Comparison of ENCODE assay signal across 23 cellular contexts in genomic region chr19:45217957-45218334, GRCh38. TPM values are rescaled to one million over a fixed set of nuclear protein-coding genes. Genes with fewer than 3 reads are reported as not detected.
"Had no signal": no experiment of that assay in that cellular context is flagged by ENCODE, and none has a peak within 500 bp of the region (broad histone marks: within the 10 kb centered on the region; RNA-seq: fewer than 3 reads in every experiment).

No MANE protein-coding gene starts in this region.

- H3K36me3 ChIP-seq: brain microvascular endothelial cell, sigmoid colon, spleen had no signal

- H3K9me3 Mint-ChIP-seq: activated T-cell treated with anti-CD3 and anti-CD28 coated beads, Interleukin-2, amount 50 U/mL, for 72 hours; naive thymus-derived CD8-positive, alpha-beta T cell; stimulated activated memory B cell treated with anti-CD40 and anti-IgM and Interleukin-4, amounts not matched to agents 10 μg/mL and 1 μg/mL and 100 μg/mL, for 72 hours; type B pancreatic cell had no signal

- H3K4me3 Mint-ChIP-seq: activated T-cell treated with anti-CD3 and anti-CD28 coated beads, Interleukin-2, amount 50 U/mL, for 72 hours; naive thymus-derived CD8-positive, alpha-beta T cell; stimulated activated memory B cell treated with anti-CD40 and anti-IgM and Interleukin-4, amounts not matched to agents 10 μg/mL and 1 μg/mL and 100 μg/mL, for 72 hours; T-helper 17 cell; type B pancreatic cell had no signal

- H3K27ac ChIP-seq: brain microvascular endothelial cell, dorsolateral prefrontal cortex, foreskin keratinocyte, sigmoid colon, VCaP had no signal

- H3K36me3 Mint-ChIP-seq: naive thymus-derived CD8-positive, alpha-beta T cell; stimulated activated memory B cell treated with anti-CD40 and anti-IgM and Interleukin-4, amounts not matched to agents 10 μg/mL and 1 μg/mL and 100 μg/mL, for 72 hours; type B pancreatic cell had no signal

- DNase-seq: activated CD4-positive, alpha-beta T cell treated with anti-CD3 and anti-CD28 coated beads for 1 hour; activated CD8-positive, alpha-beta memory T cell treated with anti-CD3 and anti-CD28 coated beads for 24 hours; activated effector memory CD4-positive, alpha-beta T cell treated with anti-CD3 and anti-CD28 coated beads, Interleukin-2, amount 50 U/mL, for 16 hours; activated naive CD4-positive, alpha-beta T cell treated with anti-CD3 and anti-CD28 coated beads, Interleukin-2, amount 50 U/mL, for 16 hours; activated T-cell treated with anti-CD3 and anti-CD28 coated beads, Interleukin-2, amount 50 U/mL, for 72 hours; brain microvascular endothelial cell; central memory CD4-positive, alpha-beta T cell; dorsolateral prefrontal cortex; foreskin keratinocyte; hippocampal formation; mesendoderm; naive thymus-derived CD8-positive, alpha-beta T cell; sigmoid colon; spleen; stimulated activated CD4-positive, alpha-beta T cell treated with anti-CD3 and anti-CD28 coated beads, Interleukin-4, amount 100 ng/mL, for 4 hours; T-helper 17 cell; testis had no signal

- H3K4me1 ChIP-seq: foreskin keratinocyte had no signal

- H3K27ac Mint-ChIP-seq: activated T-cell treated with anti-CD3 and anti-CD28 coated beads, Interleukin-2, amount 50 U/mL, for 72 hours; naive thymus-derived CD8-positive, alpha-beta T cell; stimulated activated memory B cell treated with anti-CD40 and anti-IgM and Interleukin-4, amounts not matched to agents 10 μg/mL and 1 μg/mL and 100 μg/mL, for 72 hours; T-helper 17 cell; type B pancreatic cell had no signal

- H3K9me3 ChIP-seq: sigmoid colon, spleen, testis had no signal

- ATAC-seq: activated T-cell treated with anti-CD3 and anti-CD28 coated beads, Interleukin-2, amount 50 U/mL, for 72 hours; foreskin keratinocyte; naive thymus-derived CD8-positive, alpha-beta T cell; stimulated activated memory B cell treated with anti-CD40 and anti-IgM and Interleukin-4, amounts not matched to agents 10 μg/mL and 1 μg/mL and 100 μg/mL, for 72 hours; T-helper 17 cell had no signal

- H3K4me3 ChIP-seq: sigmoid colon, spleen had no signal

- H3K27me3 ChIP-seq: testis had no signal

RNA-seq across cellular contexts. Expression of gene EXOC3L2, which starts 27.3 kb away (rescaled TPM):
- total RNA-seq: activated T-cell treated with anti-CD3 and anti-CD28 coated beads, Interleukin-2, amount 50 U/mL, for 72 hours; fibroblast of lung; naive thymus-derived CD8-positive, alpha-beta T cell had no signal
- polyA plus RNA-seq: fibroblast of lung; naive thymus-derived CD8-positive, alpha-beta T cell had no signal

RNA-seq across cellular contexts. Expression of gene NKPD1, which starts 57.2 kb away (rescaled TPM):
- total RNA-seq: aorta, epithelial cell of proximal tubule had no signal
- polyA plus RNA-seq: fibroblast of lung had no signal
